ENCODE assay signal across 9 cellular contexts in genomic region chr6:43009124-43009523, GRCh38. TPM values are rescaled to one million over a fixed set of nuclear protein-coding genes. Genes with fewer than 3 reads are reported as not detected.
DNase-seq lines count a peak whose midpoint lies in the region; ATAC-seq and TF ChIP-seq lines count a peak whose summit lies in the region.
"Had no signal": no experiment of that assay in that cellular context is flagged by ENCODE, and none has a peak within 500 bp of the region (broad histone marks: within the 10 kb centered on the region; RNA-seq: fewer than 3 reads in every experiment).

No MANE protein-coding gene starts in this region.

- ATAC-seq in omental fat pad (ENCODE audit: low FRiP score) (no peak), HG03457 (IDR thresholded peaks at IDR 0.05; ENCODE audit: unreplicated experiment) (no peak)

- no peak overlapping the region for H2AFZ ChIP-seq in MM.1S (ENCODE audit: low read length)

- H3K4me3 ChIP-seq in MM.1S (ENCODE audit: low read length) = no peak overlapping the region
- no peak overlapping the region for H3K4me3 ChIP-seq in thyroid gland (replicated peaks in 1 of 3)

- CTCF ChIA-PET in activated CD4-positive, alpha-beta memory T cell treated with anti-CD3 and anti-CD28 coated beads for 36 hours (lab: Charles Lee) = interaction anchor here (0.6 to 5.4 kb wide), 4 partner anchors 10 to 214 kb away, joined by 3 to 28 read pairs (median 4); partner anchors contain the start of genes KLC4 and MRPL2

- no peak overlapping the region for H3K4me3 Mint-ChIP-seq in activated CD4-positive, alpha-beta memory T cell treated with anti-CD3 and anti-CD28 coated beads for 36 hours

- H3K4me1 ChIP-seq in MM.1S (ENCODE audit: low read length) (peaks cover 9% of the 10 kb centered on the region; the same call in 1 of the 2 replicates), thyroid gland (peaks cover 6 to 12% of the 10 kb centered on the region in 2 donors)

- H3K27ac Mint-ChIP-seq in activated CD4-positive, alpha-beta memory T cell treated with anti-CD3 and anti-CD28 coated beads for 36 hours = no peak overlapping the region

- H3K9ac ChIP-seq in MM.1S (ENCODE audit: low read length) = no peak overlapping the region

- H3K79me2 ChIP-seq in MM.1S (ENCODE audit: low read length) = peaks cover 21% of the 10 kb centered on the region

- no peaks in the 10 kb centered on the region for H3K9me3 Mint-ChIP-seq in activated CD4-positive, alpha-beta memory T cell treated with anti-CD3 and anti-CD28 coated beads for 36 hours

- intact Hi-C loops in activated CD4-positive, alpha-beta memory T cell treated with anti-CD3 and anti-CD28 coated beads for 36 hours (cut with micrococcal nuclease) = no loop called here
- intact Hi-C loops in head of caudate nucleus (cut with DNase I) (no loop called here), thyroid gland (cut with DNase I) (no loop called here)

- DNase-seq in DMS153 treated with DMSO at 0.1 percent for 48 hours (lab: John Stamatoyannopoulos, UW; ENCODE audit: unreplicated experiment) = peak; percentile 18
- DNase-seq in DMS153 (lab: John Stamatoyannopoulos, UW) = no peak
- DNase-seq in MM.1S = no peak
- DNase-seq in activated CD4-positive, alpha-beta memory T cell treated with anti-CD3 and anti-CD28 coated beads for 36 hours = peak; percentile 46
- DNase-seq in head of caudate nucleus = peak in 32 of 42 donors; percentile 7 to 73 (median 46)
- peak; percentile 18 to 22 for DNase-seq in thyroid gland
- no peak for DNase-seq in omental fat pad (ENCODE audit: low spot score)

- H4K20me1 ChIP-seq in MM.1S (ENCODE audit: insufficient read depth, low read length) = no peaks in the 10 kb centered on the region

- H3K4me2 ChIP-seq in MM.1S (ENCODE audit: low read depth, low read length) = no peak overlapping the region

- H3K9me3 ChIP-seq in MM.1S (replicated peaks; ENCODE audit: insufficient read depth, low read length) (no peaks in the 10 kb centered on the region), thyroid gland (no peaks in the 10 kb centered on the region)
- H3K9me3 ChIP-seq: neutrophil had no signal

- no peaks in the 10 kb centered on the region for H3K9me2 ChIP-seq in MM.1S (replicated peaks; ENCODE audit: insufficient read depth, low read length)

- no peak for TF ChIP-seq POLR2A in thyroid gland (IDR thresholded peaks at IDR 0.05)

- WGBS in thyroid gland, 2 donors = 75 to 81% methylated on average over 6 of the region's 6 CpGs

- H3K27ac ChIP-seq in MM.1S (ENCODE audit: low read length) (no peak overlapping the region), thyroid gland (no peak overlapping the region)
- H3K27ac ChIP-seq: neutrophil had no signal

- H3K4me1 Mint-ChIP-seq in activated CD4-positive, alpha-beta memory T cell treated with anti-CD3 and anti-CD28 coated beads for 36 hours (ENCODE audit: low read depth) = peaks cover 26% of the 10 kb centered on the region

- no peaks in the 10 kb centered on the region for H3F3A ChIP-seq in MM.1S (ENCODE audit: insufficient read depth, low read length)

- POLR2A ChIA-PET in activated CD4-positive, alpha-beta memory T cell treated with anti-CD3 and anti-CD28 coated beads for 36 hours (lab: Charles Lee) = no interaction called here

- TF ChIP-seq CTCF in MM.1S (IDR thresholded peaks at IDR 0.05; ENCODE audit: low read length) = peak; percentile 39
- TF ChIP-seq CTCF in thyroid gland (IDR thresholded peaks at IDR 0.05) = peak in 2 of 6 experiments; percentile 13 to 15
- TF ChIP-seq CTCF in omental fat pad (IDR thresholded peaks at IDR 0.05) = no peak

- no peaks in the 10 kb centered on the region for H3K27me3 Mint-ChIP-seq in activated CD4-positive, alpha-beta memory T cell treated with anti-CD3 and anti-CD28 coated beads for 36 hours

- H3K27me3 ChIP-seq in MM.1S (replicated peaks; ENCODE audit: insufficient read depth, low read length) = no peaks in the 10 kb centered on the region
- H3K27me3 ChIP-seq in thyroid gland = no peaks in the 10 kb centered on the region
- H3K27me3 ChIP-seq: neutrophil had no signal

- H3K36me3 Mint-ChIP-seq in activated CD4-positive, alpha-beta memory T cell treated with anti-CD3 and anti-CD28 coated beads for 36 hours = peaks cover 46% of the 10 kb centered on the region

- H3K36me3 ChIP-seq in MM.1S (replicated peaks; ENCODE audit: insufficient read depth, low read length) = no peaks in the 10 kb centered on the region
- H3K36me3 ChIP-seq in thyroid gland = peaks cover 32 to 42% of the 10 kb centered on the region in 2 donors

RNA-seq across cellular contexts. Expression of gene MEA1, which starts 4.6 kb away (rescaled TPM):
- 10 to 100 TPM; 90.2 to 94.4 TPM for total RNA-seq in activated CD4-positive, alpha-beta memory T cell treated with anti-CD3 and anti-CD28 coated beads for 36 hours
- total RNA-seq in thyroid gland (10 to 100 TPM; 45.9 to 78.1 (median 61.7) TPM), omental fat pad (10 to 100 TPM; 39.6 to 67.8 (median 45.5) TPM)

RNA-seq across cellular contexts. Expression of gene KLHDC3, which starts 4.9 kb away (rescaled TPM):
- 10 to 100 TPM; 48.1 to 52.3 TPM for total RNA-seq in activated CD4-positive, alpha-beta memory T cell treated with anti-CD3 and anti-CD28 coated beads for 36 hours
- total RNA-seq in thyroid gland = 100 to 1,000 TPM in 1 of 4 donors, 10 to 100 TPM in 3; 93.1 to 107 (median 97.7) TPM
- total RNA-seq in omental fat pad = 100 to 1,000 TPM in 1 of 4 donors, 10 to 100 TPM in 3; 58.0 to 106 (median 95.0) TPM

RNA-seq across cellular contexts. Expression of gene RRP36, which starts 12.3 kb away (rescaled TPM):
- total RNA-seq in activated CD4-positive, alpha-beta memory T cell treated with anti-CD3 and anti-CD28 coated beads for 36 hours = 10 to 100 TPM; 54.0 to 55.6 TPM
- total RNA-seq in thyroid gland (10 to 100 TPM; 41.5 to 68.5 (median 56.7) TPM), omental fat pad (10 to 100 TPM; 44.1 to 54.2 (median 48.7) TPM)

RNA-seq across cellular contexts. Expression of gene PPP2R5D, which starts 24.8 kb away (rescaled TPM):
- 10 to 100 TPM; 59.1 to 60.2 TPM for total RNA-seq in activated CD4-positive, alpha-beta memory T cell treated with anti-CD3 and anti-CD28 coated beads for 36 hours
- 10 to 100 TPM; 22.8 to 47.0 (median 28.2) TPM for total RNA-seq in thyroid gland
- total RNA-seq in omental fat pad = 10 to 100 TPM; 18.0 to 41.5 (median 37.4) TPM

RNA-seq across cellular contexts. Expression of gene PEX6, which starts 30.1 kb away (rescaled TPM):
- total RNA-seq in activated CD4-positive, alpha-beta memory T cell treated with anti-CD3 and anti-CD28 coated beads for 36 hours = 10 to 100 TPM; 25.6 to 26.4 TPM
- total RNA-seq in thyroid gland = 10 to 100 TPM; 23.7 to 39.9 (median 28.4) TPM
- total RNA-seq in omental fat pad = 10 to 100 TPM in 3 of 4 donors, 1 to 10 TPM in 1; 5.0 to 22.1 (median 12.8) TPM

Comparison
In these comparisons a context has a peak if more than half of its experiments do, and no peak if none do; other contexts are left out.
1. DNase-seq: peak in DMS153 treated with DMSO at 0.1 percent for 48 hours (single experiment), activated CD4-positive, alpha-beta memory T cell treated with anti-CD3 and anti-CD28 coated beads for 36 hours (single experiment), head of caudate nucleus (32 of 42) and thyroid gland (2 of 2); none in DMS153 (single experiment), MM.1S (single experiment) and omental fat pad (single experiment).